ENCODE assay signal across 27 cellular contexts in genomic region chr18:75287700-75288099, GRCh38.
DNase-seq lines count a peak whose midpoint lies in the region; ATAC-seq and TF ChIP-seq lines count a peak whose summit lies in the region.
"Had no signal": no experiment of that assay in that cellular context is flagged by ENCODE, and none has a peak within 500 bp of the region (broad histone marks: within the 10 kb centered on the region; RNA-seq: fewer than 3 reads in every experiment).

No MANE protein-coding gene starts in this region.

- no peak overlapping the region for H3K4me3 ChIP-seq in right cardiac atrium (ENCODE audit: low read length)
- no peak overlapping the region for H3K4me3 ChIP-seq in right atrium auricular region
- H3K4me3 ChIP-seq: A549; BLaER1; BLaER1 treated with 17β-estradiol and CSF1 and Interleukin-3, amounts not matched to agents 10 nM and 100 nM had no signal

- intact Hi-C loops in right cardiac atrium (cut with DNase I), result no loop called here

- no peaks in the 10 kb centered on the region for H3K9me3 ChIP-seq in right cardiac atrium (ENCODE audit: control insufficient read depth, low read length)
- no peaks in the 10 kb centered on the region for H3K9me3 ChIP-seq in right atrium auricular region
- H3K9me3 ChIP-seq: A549, BE2C, Caco-2 had no signal

- TF ChIP-seq CTCF in right atrium auricular region (IDR thresholded peaks at IDR 0.05), result no peak

- ATAC-seq in right cardiac atrium, result no peak
- ATAC-seq: A549; CD8-positive, alpha-beta T cell had no signal

- H3K27me3 ChIP-seq in right cardiac atrium (ENCODE audit: control insufficient read depth, insufficient read depth) (no peaks in the 10 kb centered on the region), right atrium auricular region (no peaks in the 10 kb centered on the region)
- H3K27me3 ChIP-seq: BE2C; BLaER1; BLaER1 treated with 17β-estradiol and CSF1 and Interleukin-3, amounts not matched to agents 10 nM and 100 nM had no signal

- H3K4me1 ChIP-seq in right cardiac atrium (ENCODE audit: control insufficient read depth, insufficient read depth, low read length), result no peaks in the 10 kb centered on the region
- no peaks in the 10 kb centered on the region for H3K4me1 ChIP-seq in right atrium auricular region
- H3K4me1 ChIP-seq: A549; BE2C; BLaER1; BLaER1 treated with 17β-estradiol and CSF1 and Interleukin-3, amounts not matched to agents 10 nM and 100 nM; Caco-2 had no signal

- H3K27ac ChIP-seq in right cardiac atrium (ENCODE audit: low read length) (no peak overlapping the region), right atrium auricular region (no peak overlapping the region)
- H3K27ac ChIP-seq: 22Rv1; A549; BLaER1; BLaER1 treated with 17β-estradiol and CSF1 and Interleukin-3, amounts not matched to agents 10 nM and 100 nM; C4-2B had no signal

- peak in 2 of 3 donors; percentile 35 to 46 for DNase-seq in right cardiac atrium
- DNase-seq in right atrium auricular region (ENCODE audit: low spot score), result no peak
- DNase-seq: 8988T; ACHN; AML-193; BE2C; C1 segment of cervical spinal cord; Caco-2; Calu3; CD4-positive, alpha-beta memory T cell; CD4-positive, alpha-beta T cell; CD4-positive, CD25-positive, alpha-beta regulatory T cell; CD8-positive, alpha-beta memory T cell; COR-L47; DMS 273 treated with DMSO at 0.1 percent for 48 hours; DMS153; DMS53; DMS79; DMS79 treated with DMSO at 0.1 percent for 48 hours; DND-41; EL had no signal

- H3K36me3 ChIP-seq in right atrium auricular region, result peaks cover 41% of the 10 kb centered on the region
- H3K36me3 ChIP-seq: BE2C had no signal

- 97% methylated on average over 24 of the region's 24 CpGs for WGBS in right cardiac atrium
